In the genomic region with DNA sequence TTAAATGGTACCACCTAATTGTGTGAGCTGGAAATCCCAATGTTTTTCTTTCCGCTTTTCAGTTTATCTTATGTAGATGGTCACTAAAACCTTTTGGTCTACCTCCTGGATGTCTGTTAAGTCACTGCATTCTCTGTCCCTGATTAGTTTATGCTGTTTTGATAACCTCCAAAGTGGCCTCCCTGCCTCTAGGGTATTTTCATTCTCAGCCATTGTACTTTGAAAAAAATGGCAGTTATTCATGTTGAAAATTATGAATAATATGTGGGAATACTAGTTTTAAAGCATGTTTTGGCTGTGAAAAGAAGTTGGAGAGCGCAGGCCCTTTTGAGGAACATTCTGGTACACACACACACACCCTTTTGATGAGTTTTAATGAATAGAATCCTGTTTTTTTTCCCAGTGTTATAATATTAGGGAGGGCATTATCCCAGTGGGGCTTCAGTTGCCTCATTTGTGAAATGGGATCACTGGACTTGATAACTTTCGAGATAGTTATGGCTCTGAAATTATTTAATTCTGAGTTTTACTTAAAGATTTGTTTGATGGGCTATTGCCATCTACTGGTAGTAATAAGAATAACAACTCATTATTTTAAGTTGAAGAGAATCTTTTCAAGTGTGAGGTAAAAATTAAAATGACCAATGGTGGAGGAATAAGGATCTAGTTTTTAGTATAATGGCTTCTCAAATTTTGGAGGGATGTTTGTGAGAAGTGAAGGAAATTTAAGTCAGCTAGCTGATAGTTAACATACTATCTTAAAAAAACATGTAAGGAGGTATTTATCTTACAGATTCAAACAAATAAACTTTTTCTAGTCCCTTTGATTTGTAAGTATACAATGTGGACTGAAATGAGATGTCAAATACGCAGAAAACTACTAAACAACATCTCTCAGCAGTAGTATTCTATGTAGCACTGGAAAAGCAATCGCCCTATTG, we compare ENCODE assay signal across 9 cellular contexts. TPM values are rescaled to one million over a fixed set of nuclear protein-coding genes. Genes with fewer than 3 reads are reported as not detected.
DNase-seq lines count a peak whose midpoint lies in the region; ATAC-seq and TF ChIP-seq lines count a peak whose summit lies in the region.
"Had no signal": no experiment of that assay in that cellular context is flagged by ENCODE, and none has a peak within 500 bp of the region (broad histone marks: within the 10 kb centered on the region; RNA-seq: fewer than 3 reads in every experiment).

No MANE protein-coding gene starts in this region.

- peak overlapping the region; percentile 39 for H3K27ac ChIP-seq in brain microvascular endothelial cell
- H3K27ac ChIP-seq in mesodermal cell (ENCODE audit: low read depth, low read length, severe bottlenecking): peak overlapping the region; percentile 11

- H3K9me3 ChIP-seq in mesodermal cell (ENCODE audit: control insufficient read depth, low read length): no peaks in the 10 kb centered on the region

- H3K4me1 Mint-ChIP-seq in activated CD8-positive, alpha-beta T cell treated with anti-CD3 and anti-CD28 coated beads for 36 hours (ENCODE audit: low read depth): peaks cover 57% of the 10 kb centered on the region
- peaks cover 49% of the 10 kb centered on the region for H3K4me1 Mint-ChIP-seq in activated CD8-positive, alpha-beta T cell treated with anti-CD3 and anti-CD28 coated beads, Interleukin-2, amount 10 ng/mL, durations not matched to agents 7 days and 5 days (ENCODE audit: low read depth)

- intact Hi-C loops in activated CD8-positive, alpha-beta T cell treated with anti-CD3 and anti-CD28 coated beads for 36 hours (cut with micrococcal nuclease): loop anchor here (2.0 to 5.0 kb wide), 2 partner anchors 56 to 233 kb away; no protein-coding TSS in a partner anchor

- H3K36me3 ChIP-seq in brain microvascular endothelial cell (replicated peaks) (peaks cover under 1% of the 10 kb centered on the region), mesodermal cell (ENCODE audit: control insufficient read depth, insufficient read depth, low read length) (peaks cover 17% of the 10 kb centered on the region)

- peak; percentile 79 for TF ChIP-seq CTCF in activated CD8-positive, alpha-beta T cell treated with anti-CD3 and anti-CD28 coated beads for 36 hours (IDR thresholded peaks at IDR 0.05)
- TF ChIP-seq CTCF in brain microvascular endothelial cell (IDR thresholded peaks at IDR 0.05; ENCODE audit: low read depth, low read length, missing control alignments): peak; percentile 23

- H3K4me3 ChIP-seq in brain microvascular endothelial cell (ENCODE audit: low read depth, low read length): no peak overlapping the region
- H3K4me3 ChIP-seq in mesodermal cell (ENCODE audit: extremely low read depth, insufficient read depth, low read length, poor library complexity, severe bottlenecking): no peak overlapping the region

- no peaks in the 10 kb centered on the region for H3K9me3 Mint-ChIP-seq in activated CD8-positive, alpha-beta T cell treated with anti-CD3 and anti-CD28 coated beads for 36 hours
- H3K9me3 Mint-ChIP-seq in activated CD8-positive, alpha-beta T cell treated with anti-CD3 and anti-CD28 coated beads, Interleukin-2, amount 10 ng/mL, durations not matched to agents 7 days and 5 days (ENCODE audit: insufficient read depth): no peaks in the 10 kb centered on the region
- H3K9me3 Mint-ChIP-seq: central memory CD8-positive, alpha-beta T cell had no signal

- no peak overlapping the region for H3K27ac Mint-ChIP-seq in activated CD8-positive, alpha-beta T cell treated with anti-CD3 and anti-CD28 coated beads for 36 hours
- no peak overlapping the region for H3K27ac Mint-ChIP-seq in activated CD8-positive, alpha-beta T cell treated with anti-CD3 and anti-CD28 coated beads, Interleukin-2, amount 10 ng/mL, durations not matched to agents 7 days and 5 days

- DNase-seq in activated CD8-positive, alpha-beta T cell treated with anti-CD3 and anti-CD28 coated beads for 36 hours: no peak
- DNase-seq in activated CD8-positive, alpha-beta T cell treated with anti-CD3 and anti-CD28 coated beads, Interleukin-2, amount 10 ng/mL, durations not matched to agents 7 days and 5 days: no peak
- DNase-seq in NCI-H2196 (lab: John Stamatoyannopoulos, UW; ENCODE audit: unreplicated experiment): peak; percentile 27
- no peak for DNase-seq in brain microvascular endothelial cell
- no peak for DNase-seq in D341Med (ENCODE audit: low spot score)
- DNase-seq in amygdala (lab: John Stamatoyannopoulos, UW): no peak

- CTCF ChIA-PET in activated CD8-positive, alpha-beta T cell treated with anti-CD3 and anti-CD28 coated beads for 36 hours (lab: Charles Lee): interaction anchor here (0.8 to 9.5 kb wide), 20 partner anchors 9 to 792 kb away, joined by 3 to 126 read pairs (median 4); a partner anchor contains a TSS
- CTCF ChIA-PET in activated CD8-positive, alpha-beta T cell treated with anti-CD3 and anti-CD28 coated beads, Interleukin-2, amount 10 ng/mL, durations not matched to agents 7 days and 5 days (lab: Charles Lee): interaction anchor here (0.6 to 8.0 kb wide), 30 partner anchors 8 to 797 kb away, joined by 3 to 100 read pairs (median 4); no protein-coding TSS in a partner anchor

- WGBS in mesodermal cell (ENCODE audit: insufficient coverage in 2 of 2), 2 experiments: 64 to 67% methylated on average over 2 of the region's 5 CpGs

- no peaks in the 10 kb centered on the region for H3K27me3 Mint-ChIP-seq in activated CD8-positive, alpha-beta T cell treated with anti-CD3 and anti-CD28 coated beads for 36 hours
- H3K27me3 Mint-ChIP-seq in activated CD8-positive, alpha-beta T cell treated with anti-CD3 and anti-CD28 coated beads, Interleukin-2, amount 10 ng/mL, durations not matched to agents 7 days and 5 days (ENCODE audit: low read depth): no peaks in the 10 kb centered on the region
- H3K27me3 Mint-ChIP-seq: central memory CD8-positive, alpha-beta T cell had no signal

- in situ Hi-C loops in brain microvascular endothelial cell (cut with HindIII; ENCODE audit: low pct_ligation_motif_present, low sequenced_read_pairs): no loop called here

- no peak for ATAC-seq in activated CD8-positive, alpha-beta T cell treated with anti-CD3 and anti-CD28 coated beads for 36 hours
- ATAC-seq in activated CD8-positive, alpha-beta T cell treated with anti-CD3 and anti-CD28 coated beads, Interleukin-2, amount 10 ng/mL, durations not matched to agents 7 days and 5 days: no peak
- ATAC-seq in GM18505 (IDR thresholded peaks at IDR 0.05; ENCODE audit: unreplicated experiment): no peak

- no peak for TF ChIP-seq POLR2A in GM18505 (IDR thresholded peaks at IDR 0.05; ENCODE audit: borderline replicate concordance, extremely low read depth, insufficient read depth, insufficient read length)

- no peaks in the 10 kb centered on the region for H3K27me3 ChIP-seq in brain microvascular endothelial cell (replicated peaks)

- H3K4me3 Mint-ChIP-seq in activated CD8-positive, alpha-beta T cell treated with anti-CD3 and anti-CD28 coated beads for 36 hours: no peak overlapping the region
- H3K4me3 Mint-ChIP-seq in activated CD8-positive, alpha-beta T cell treated with anti-CD3 and anti-CD28 coated beads, Interleukin-2, amount 10 ng/mL, durations not matched to agents 7 days and 5 days: no peak overlapping the region
- H3K4me3 Mint-ChIP-seq: central memory CD8-positive, alpha-beta T cell had no signal

- POLR2A ChIA-PET in activated CD8-positive, alpha-beta T cell treated with anti-CD3 and anti-CD28 coated beads for 36 hours (lab: Charles Lee): interaction anchor here (0.6 kb wide), 1 partner anchor 45 kb away, joined by 4 read pairs; no protein-coding TSS in a partner anchor
- POLR2A ChIA-PET in activated CD8-positive, alpha-beta T cell treated with anti-CD3 and anti-CD28 coated beads, Interleukin-2, amount 10 ng/mL, durations not matched to agents 7 days and 5 days (lab: Charles Lee): no interaction called here

- H3K4me1 ChIP-seq in mesodermal cell (ENCODE audit: control insufficient read depth, insufficient read depth, low read length, poor library complexity, severe bottlenecking): peaks cover 20% of the 10 kb centered on the region

- H3K36me3 Mint-ChIP-seq in activated CD8-positive, alpha-beta T cell treated with anti-CD3 and anti-CD28 coated beads for 36 hours (ENCODE audit: low read depth): peaks cover 17% of the 10 kb centered on the region
- peaks cover 27% of the 10 kb centered on the region for H3K36me3 Mint-ChIP-seq in activated CD8-positive, alpha-beta T cell treated with anti-CD3 and anti-CD28 coated beads, Interleukin-2, amount 10 ng/mL, durations not matched to agents 7 days and 5 days (ENCODE audit: low read depth)

RNA-seq across cellular contexts. Expression of a gene that starts 3.9 kb away (rescaled TPM):
- total RNA-seq in activated CD8-positive, alpha-beta T cell treated with anti-CD3 and anti-CD28 coated beads for 36 hours: 10 to 100 TPM; 16.9 to 17.2 TPM
- total RNA-seq in activated CD8-positive, alpha-beta T cell treated with anti-CD3 and anti-CD28 coated beads, Interleukin-2, amount 10 ng/mL, durations not matched to agents 7 days and 5 days: 10 to 100 TPM; 10.0 to 10.5 TPM
- 12.3 TPM for polyA plus RNA-seq in mesodermal cell (2013, experiment 1 of 2)
- 13.0 TPM for polyA plus RNA-seq in mesodermal cell (2013, experiment 2 of 2)
